In genomic region chr15:91632176-91632575, GRCh38 we compare ENCODE assay signal across 13 cellular contexts.
DNase-seq lines count a peak whose midpoint lies in the region; ATAC-seq lines count a peak whose summit lies in the region.
"Had no signal": no experiment of that assay in that cellular context is flagged by ENCODE, and none has a peak within 500 bp of the region (broad histone marks: within the 10 kb centered on the region; RNA-seq: fewer than 3 reads in every experiment).

No MANE protein-coding gene starts in this region.

- DNase-seq in NCI-H510A treated with DMSO at 0.1 percent for 48 hours (lab: John Stamatoyannopoulos, UW) (peak; percentile 30), NCI-H510A (lab: John Stamatoyannopoulos, UW) (no peak), DMS79 (lab: John Stamatoyannopoulos, UW) (peak; percentile 51), kidney tubule cell (ENCODE audit: low spot score) (peak; percentile 46)
- no peak for DNase-seq in activated CD8-positive, alpha-beta memory T cell treated with anti-CD3 and anti-CD28 coated beads for 24 hours
- DNase-seq: Calu3; CD8-positive, alpha-beta T cell; GF-D8; GM23248; IMR-90 had no signal

- ATAC-seq in HG02885 (IDR thresholded peaks at IDR 0.05; ENCODE audit: poor library complexity, unreplicated experiment) (no peak), HG02970 (IDR thresholded peaks at IDR 0.05; ENCODE audit: low FRiP score, unreplicated experiment) (no peak)
- ATAC-seq: CD8-positive, alpha-beta T cell; K562 had no signal

Comparison
In these comparisons a context has a peak if more than half of its experiments do, and no peak if none do; other contexts are left out.
1. DNase-seq: peak in NCI-H510A treated with DMSO at 0.1 percent for 48 hours (single experiment), DMS79 (single experiment) and kidney tubule cell (single experiment); none in NCI-H510A (single experiment) and activated CD8-positive, alpha-beta memory T cell treated with anti-CD3 and anti-CD28 coated beads for 24 hours (single experiment).